Comparison of ENCODE assay signal across 1 cellular context in genomic region chr7:21357146-21358097, GRCh38.
TF ChIP-seq lines count a peak whose summit lies in the region.

No MANE protein-coding gene starts in this region.

TF ChIP-seq in K562, 482 proteins besides CTCF, POLR2A, EP300 and RAD21 (continued from another document and continues in another):
- TF ChIP-seq MGA (IDR thresholded peaks at IDR 0.05) (peak; percentile 46), POLR2B (IDR thresholded peaks at IDR 0.05; ENCODE audit: low read depth, partially characterized antibody) (no peak), TEAD2 (tag; IDR thresholded peaks at IDR 0.05) (no peak), NFATC3 (IDR thresholded peaks at IDR 0.05) (no peak), RHOXF2B (CRISPR knock-in tag; conservative IDR thresholded peaks at IDR 0.05) (no peak), HMG20B (CRISPR knock-in tag; IDR thresholded peaks at IDR 0.05) (no peak), SRF (CRISPR knock-in tag; IDR thresholded peaks at IDR 0.05) (no peak), C11orf30 (IDR thresholded peaks at IDR 0.05; ENCODE audit: low read depth) (peak; percentile 60; the same call in 1 of the 2 replicates), HINFP (tag; conservative IDR thresholded peaks at IDR 0.05; ENCODE audit: low read depth) (no peak), ZNF217 (CRISPR knock-in tag; IDR thresholded peaks at IDR 0.05) (no peak), ATF1 (CRISPR knock-in tag; IDR thresholded peaks at IDR 0.05) (no peak), ATF1 (tag; IDR thresholded peaks at IDR 0.05) (no peak), ZSCAN32 (CRISPR knock-in tag; IDR thresholded peaks at IDR 0.05) (no peak), COPS2 (conservative IDR thresholded peaks at IDR 0.05) (no peak), HNRNPLL (IDR thresholded peaks at IDR 0.05; ENCODE audit: low read depth, low read length, poor library complexity, severe bottlenecking) (no peak), CBX3 (IDR thresholded peaks at IDR 0.05; ENCODE audit: borderline replicate concordance in 1 of 2, low read length in 2 of 2) (no peak), HNRNPL (IDR thresholded peaks at IDR 0.05; ENCODE audit: low read depth, low read length) (no peak), ARNT (IDR thresholded peaks at IDR 0.05) (no peak), BRD9 (IDR thresholded peaks at IDR 0.05; ENCODE audit: low read depth, partially characterized antibody) (no peak), ZBTB9 (CRISPR knock-in tag; IDR thresholded peaks at IDR 0.05) (no peak), PHTF2 (CRISPR knock-in tag; IDR thresholded peaks at IDR 0.05) (no peak), TEAD4 (IDR thresholded peaks at IDR 0.05; ENCODE audit: low read length) (peak; percentile 72), TEAD4 (CRISPR knock-in tag; IDR thresholded peaks at IDR 0.05; ENCODE audit: borderline replicate concordance) (no peak), AFF4 (CRISPR knock-in tag; IDR thresholded peaks at IDR 0.05) (no peak), ELF1 (tag; IDR thresholded peaks at IDR 0.05) (no peak), TCF3 (CRISPR knock-in tag; IDR thresholded peaks at IDR 0.05) (peak; percentile 58), U2AF1 (optimal IDR thresholded peaks at IDR 0.05; ENCODE audit: low read depth, low read length) (no peak)
- TF ChIP-seq, protein P1, sequence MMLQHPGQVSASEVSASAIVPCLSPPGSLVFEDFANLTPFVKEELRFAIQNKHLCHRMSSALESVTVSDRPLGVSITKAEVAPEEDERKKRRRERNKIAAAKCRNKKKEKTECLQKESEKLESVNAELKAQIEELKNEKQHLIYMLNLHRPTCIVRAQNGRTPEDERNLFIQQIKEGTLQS (IDR thresholded peaks at IDR 0.05): peak; percentile 54; the same call in 1 of the 2 replicates
- TF ChIP-seq, protein P1 (CRISPR knock-in tag; conservative IDR thresholded peaks at IDR 0.05): no peak
- TF ChIP-seq, protein P2, sequence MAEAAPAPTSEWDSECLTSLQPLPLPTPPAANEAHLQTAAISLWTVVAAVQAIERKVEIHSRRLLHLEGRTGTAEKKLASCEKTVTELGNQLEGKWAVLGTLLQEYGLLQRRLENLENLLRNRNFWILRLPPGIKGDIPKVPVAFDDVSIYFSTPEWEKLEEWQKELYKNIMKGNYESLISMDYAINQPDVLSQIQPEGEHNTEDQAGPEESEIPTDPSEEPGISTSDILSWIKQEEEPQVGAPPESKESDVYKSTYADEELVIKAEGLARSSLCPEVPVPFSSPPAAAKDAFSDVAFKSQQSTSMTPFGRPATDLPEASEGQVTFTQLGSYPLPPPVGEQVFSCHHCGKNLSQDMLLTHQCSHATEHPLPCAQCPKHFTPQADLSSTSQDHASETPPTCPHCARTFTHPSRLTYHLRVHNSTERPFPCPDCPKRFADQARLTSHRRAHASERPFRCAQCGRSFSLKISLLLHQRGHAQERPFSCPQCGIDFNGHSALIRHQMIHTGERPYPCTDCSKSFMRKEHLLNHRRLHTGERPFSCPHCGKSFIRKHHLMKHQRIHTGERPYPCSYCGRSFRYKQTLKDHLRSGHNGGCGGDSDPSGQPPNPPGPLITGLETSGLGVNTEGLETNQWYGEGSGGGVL (CRISPR knock-in tag; IDR thresholded peaks at IDR 0.05): no peak
- TF ChIP-seq, protein P3, sequence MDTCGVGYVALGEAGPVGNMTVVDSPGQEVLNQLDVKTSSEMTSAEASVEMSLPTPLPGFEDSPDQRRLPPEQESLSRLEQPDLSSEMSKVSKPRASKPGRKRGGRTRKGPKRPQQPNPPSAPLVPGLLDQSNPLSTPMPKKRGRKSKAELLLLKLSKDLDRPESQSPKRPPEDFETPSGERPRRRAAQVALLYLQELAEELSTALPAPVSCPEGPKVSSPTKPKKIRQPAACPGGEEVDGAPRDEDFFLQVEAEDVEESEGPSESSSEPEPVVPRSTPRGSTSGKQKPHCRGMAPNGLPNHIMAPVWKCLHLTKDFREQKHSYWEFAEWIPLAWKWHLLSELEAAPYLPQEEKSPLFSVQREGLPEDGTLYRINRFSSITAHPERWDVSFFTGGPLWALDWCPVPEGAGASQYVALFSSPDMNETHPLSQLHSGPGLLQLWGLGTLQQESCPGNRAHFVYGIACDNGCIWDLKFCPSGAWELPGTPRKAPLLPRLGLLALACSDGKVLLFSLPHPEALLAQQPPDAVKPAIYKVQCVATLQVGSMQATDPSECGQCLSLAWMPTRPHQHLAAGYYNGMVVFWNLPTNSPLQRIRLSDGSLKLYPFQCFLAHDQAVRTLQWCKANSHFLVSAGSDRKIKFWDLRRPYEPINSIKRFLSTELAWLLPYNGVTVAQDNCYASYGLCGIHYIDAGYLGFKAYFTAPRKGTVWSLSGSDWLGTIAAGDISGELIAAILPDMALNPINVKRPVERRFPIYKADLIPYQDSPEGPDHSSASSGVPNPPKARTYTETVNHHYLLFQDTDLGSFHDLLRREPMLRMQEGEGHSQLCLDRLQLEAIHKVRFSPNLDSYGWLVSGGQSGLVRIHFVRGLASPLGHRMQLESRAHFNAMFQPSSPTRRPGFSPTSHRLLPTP (IDR thresholded peaks at IDR 0.05; ENCODE audit: borderline replicate concordance, extremely low read depth, insufficient read length): no peak
- TF ChIP-seq, protein P4, sequence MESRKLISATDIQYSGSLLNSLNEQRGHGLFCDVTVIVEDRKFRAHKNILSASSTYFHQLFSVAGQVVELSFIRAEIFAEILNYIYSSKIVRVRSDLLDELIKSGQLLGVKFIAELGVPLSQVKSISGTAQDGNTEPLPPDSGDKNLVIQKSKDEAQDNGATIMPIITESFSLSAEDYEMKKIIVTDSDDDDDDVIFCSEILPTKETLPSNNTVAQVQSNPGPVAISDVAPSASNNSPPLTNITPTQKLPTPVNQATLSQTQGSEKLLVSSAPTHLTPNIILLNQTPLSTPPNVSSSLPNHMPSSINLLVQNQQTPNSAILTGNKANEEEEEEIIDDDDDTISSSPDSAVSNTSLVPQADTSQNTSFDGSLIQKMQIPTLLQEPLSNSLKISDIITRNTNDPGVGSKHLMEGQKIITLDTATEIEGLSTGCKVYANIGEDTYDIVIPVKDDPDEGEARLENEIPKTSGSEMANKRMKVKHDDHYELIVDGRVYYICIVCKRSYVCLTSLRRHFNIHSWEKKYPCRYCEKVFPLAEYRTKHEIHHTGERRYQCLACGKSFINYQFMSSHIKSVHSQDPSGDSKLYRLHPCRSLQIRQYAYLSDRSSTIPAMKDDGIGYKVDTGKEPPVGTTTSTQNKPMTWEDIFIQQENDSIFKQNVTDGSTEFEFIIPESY (CRISPR knock-in tag; IDR thresholded peaks at IDR 0.05): no peak
